27 cellular contexts compared by ENCODE assay signal in the genomic region with DNA sequence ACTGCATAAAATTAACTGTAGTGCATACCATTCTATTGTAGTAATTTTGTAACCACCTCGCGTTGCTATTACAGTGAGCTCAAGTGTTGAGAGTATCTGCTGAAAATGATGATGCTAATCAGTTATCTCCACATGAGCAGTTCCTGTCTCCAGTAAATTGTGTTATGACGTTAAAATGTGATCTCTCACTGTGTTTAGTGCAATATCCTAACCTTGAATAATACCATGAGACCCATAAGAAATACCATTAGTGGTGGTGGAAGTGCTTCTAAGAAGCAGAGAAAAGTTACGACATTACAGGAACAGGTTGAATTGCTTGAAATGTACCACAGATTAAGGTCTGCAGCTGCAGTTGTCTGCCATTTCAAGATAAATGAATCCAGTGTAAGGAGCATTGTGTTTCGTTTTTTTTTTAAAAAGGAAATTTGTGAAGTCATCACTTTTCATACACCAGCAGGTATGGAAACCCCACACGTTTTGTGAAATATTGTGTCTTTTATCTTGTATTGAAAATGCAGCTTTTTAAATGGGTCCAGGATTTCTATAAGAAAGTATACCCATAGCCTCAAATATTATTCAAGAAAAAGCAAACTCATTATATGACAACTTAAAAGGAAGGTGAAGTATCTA.
"Had no signal": no experiment of that assay in that cellular context is flagged by ENCODE, and none has a peak within 500 bp of the region (broad histone marks: within the 10 kb centered on the region; RNA-seq: fewer than 3 reads in every experiment).

No MANE protein-coding gene starts in this region.

- H3K9ac ChIP-seq: KMS-11 had no signal

- H3K4me1 ChIP-seq: SJSA1 had no signal

- DNase-seq: activated CD4-positive, alpha-beta memory T cell treated with anti-CD3 and anti-CD28 coated beads for 36 hours; activated CD4-positive, alpha-beta T cell treated with anti-CD3 and anti-CD28 coated beads, Interleukin-2, amount 10 ng/mL, durations not matched to agents 7 days and 5 days; activated CD4-positive, CD25-positive, alpha-beta regulatory T cell; activated CD8-positive, alpha-beta memory T cell treated with anti-CD3 and anti-CD28 coated beads for 24 hours; activated effector memory CD4-positive, alpha-beta T cell treated with anti-CD3 and anti-CD28 coated beads, Interleukin-2, amount 50 U/mL, for 16 hours; activated naive CD4-positive, alpha-beta T cell treated with Interleukin-2 at 50 U/mL for 16 hours; activated naive CD8-positive, alpha-beta T cell treated with anti-CD3 and anti-CD28 coated beads, Interleukin-2, amount 50 U/mL, for 24 hours; activated T-cell treated with anti-CD3 and anti-CD28 coated beads, Interleukin-2, amount 50 U/mL, for 4 hours; amygdala; NCI-H1092; NCI-H1417 treated with DMSO at 0.1 percent for 48 hours; NCI-H1694; NCI-H2029; NCI-H2107; NCI-H2171 treated with DMSO at 0.1 percent for 48 hours; NCI-H510A treated with DMSO at 0.1 percent for 48 hours; NCI-H69; NK-92 treated with Interleukin-12 subunit alpha and Interleukin-12 subunit beta, amount 100 ng/mL, for 24 hours; PC-3; SHP77; T-cell; T-helper 2 cell; T1000 had no signal

- H3K4me3 ChIP-seq: SJSA1 had no signal

- H3K27ac ChIP-seq: KMS-11, SJSA1 had no signal

- H3K27me3 ChIP-seq: SJSA1 had no signal

- FAIRE-seq: astrocyte had no signal

- ATAC-seq: activated naive CD4-positive, alpha-beta T cell treated with anti-CD3 and anti-CD28 coated beads, Interleukin-2, amount 50 U/mL, for 72 hours; activated naive CD8-positive, alpha-beta T cell treated with anti-CD3 and anti-CD28 coated beads, Interleukin-2, amount 50 U/mL, for 24 hours; activated T-cell treated with anti-CD3 and anti-CD28 coated beads, Interleukin-2, amount 50 U/mL, for 4 hours; PC-3; T-cell had no signal

- H3K4me2 ChIP-seq: KMS-11 had no signal
